In the genomic region with DNA sequence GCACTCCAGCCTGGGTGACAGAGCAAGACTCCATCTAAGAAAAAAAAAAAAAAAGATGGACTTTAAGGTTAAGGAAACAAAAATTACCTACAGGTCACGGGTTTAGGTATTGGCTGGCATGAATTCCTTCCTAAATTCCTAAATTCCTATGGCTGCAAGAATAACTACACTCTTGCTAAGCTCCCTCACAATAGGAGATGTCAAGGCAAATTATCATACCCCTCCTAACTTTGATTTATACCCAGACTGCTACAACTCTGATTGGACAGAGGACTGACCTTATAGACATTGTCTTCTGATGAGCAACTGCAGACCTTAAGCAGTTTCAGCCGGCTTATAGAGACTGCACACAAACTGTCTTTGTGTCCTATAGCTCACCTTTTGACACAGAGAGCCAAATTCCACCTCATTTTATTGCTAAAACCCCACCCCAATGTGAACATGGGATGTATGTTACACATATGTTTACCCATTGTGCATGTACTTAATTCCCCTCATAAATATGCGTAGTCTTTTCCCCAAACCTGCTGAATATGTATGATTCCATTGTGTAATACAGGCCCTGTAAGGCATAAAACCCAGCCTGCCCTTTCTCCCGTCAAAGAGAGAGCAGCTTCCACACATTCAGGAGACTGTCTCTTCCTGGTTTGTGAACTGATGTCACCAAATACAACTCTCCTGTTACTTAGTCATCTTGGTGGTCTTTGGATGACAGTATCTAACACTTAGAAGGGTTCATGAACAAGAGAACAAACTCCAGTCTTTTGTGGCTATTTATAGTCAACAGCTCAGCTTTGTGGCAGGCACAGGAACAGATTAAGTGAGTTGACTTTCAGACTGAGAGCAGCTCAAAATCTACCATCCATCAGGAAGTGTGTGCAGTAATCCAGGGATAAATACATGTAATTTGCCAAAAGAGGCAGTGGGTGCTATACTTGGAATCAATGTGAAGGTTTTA, we compare ENCODE assay signal across 10 cellular contexts. TPM values are rescaled to one million over a fixed set of nuclear protein-coding genes. Genes with fewer than 3 reads are reported as not detected.
DNase-seq lines count a peak whose midpoint lies in the region; ATAC-seq and TF ChIP-seq lines count a peak whose summit lies in the region.
"Had no signal": no experiment of that assay in that cellular context is flagged by ENCODE, and none has a peak within 500 bp of the region (broad histone marks: within the 10 kb centered on the region; RNA-seq: fewer than 3 reads in every experiment).

No MANE protein-coding gene starts in this region.

- no peaks in the 10 kb centered on the region for H3K79me1 ChIP-seq in IMR-90 (ENCODE audit: low read depth in 1 of 2, low read length in 2 of 2)

- H3K14ac ChIP-seq in IMR-90 (replicated peaks; ENCODE audit: low read depth, low read length) = no peak overlapping the region

- no peaks in the 10 kb centered on the region for H3K9me1 ChIP-seq in IMR-90 (ENCODE audit: insufficient read depth, low read length)

- H3K18ac ChIP-seq in IMR-90 (ENCODE audit: low read depth, low read length) = no peak overlapping the region

- intact Hi-C loops in IMR-90 (cut with micrococcal nuclease) = no loop called here

- no peak overlapping the region for H3K4me3 ChIP-seq in IMR-90 (ENCODE audit: insufficient read depth, low read depth, low read length)

- BruUV-seq in IMR-90 (replicated peaks; lab: Mats Ljungman, UMichigan) = no TSS peak

- H2BK15ac ChIP-seq in IMR-90 (ENCODE audit: low read depth, low read length) = no peak overlapping the region

- H3K36me3 ChIP-seq in IMR-90 (ENCODE audit: control insufficient read depth, insufficient read depth, low read length) = no peaks in the 10 kb centered on the region

- H3K36me3 Mint-ChIP-seq in chondrocyte (ENCODE audit: low read depth) = no peaks in the 10 kb centered on the region
- H3K36me3 Mint-ChIP-seq: naive thymus-derived CD4-positive, alpha-beta T cell had no signal

- H3K4me3 Mint-ChIP-seq in chondrocyte (ENCODE audit: unreplicated experiment) = no peak overlapping the region
- H3K4me3 Mint-ChIP-seq: naive thymus-derived CD4-positive, alpha-beta T cell had no signal

- H2AK5ac ChIP-seq in IMR-90 (ENCODE audit: low read depth, low read length) = no peak overlapping the region

- H4K91ac ChIP-seq in IMR-90 (ENCODE audit: insufficient read depth, low read depth, low read length) = no peak overlapping the region

- peak overlapping the region; percentile 82 for H3K27ac Mint-ChIP-seq in chondrocyte (ENCODE audit: unreplicated experiment)

- no peak for TF ChIP-seq POLR2A in IMR-90 (IDR thresholded peaks at IDR 0.05; ENCODE audit: low read depth, low read length)
- TF ChIP-seq POLR2A in GM18505 (IDR thresholded peaks at IDR 0.05; ENCODE audit: borderline replicate concordance, extremely low read depth, insufficient read depth, insufficient read length) = no peak

- peaks cover 12% of the 10 kb centered on the region for H3K27me3 Mint-ChIP-seq in chondrocyte (ENCODE audit: low read depth)

- ATAC-seq in IMR-90 (ENCODE audit: low read depth) = no peak
- no peak for ATAC-seq in GM21367 (IDR thresholded peaks at IDR 0.05; ENCODE audit: unreplicated experiment)
- no peak for ATAC-seq in GM18505 (IDR thresholded peaks at IDR 0.05; ENCODE audit: unreplicated experiment)
- ATAC-seq: naive thymus-derived CD4-positive, alpha-beta T cell had no signal

- dilution Hi-C loops in IMR-90 (cut with HindIII; ENCODE audit: low sequenced_read_pairs, unreplicated experiment) = no loop called here

- no peak overlapping the region for H3K56ac ChIP-seq in IMR-90 (ENCODE audit: extremely low read depth, insufficient read depth, low read length)

- TF ChIP-seq CTCF in IMR-90 (conservative IDR thresholded peaks at IDR 0.05; ENCODE audit: low read depth, low read length) (no peak), chondrocyte (IDR thresholded peaks at IDR 0.05) (no peak)

- H2BK20ac ChIP-seq in IMR-90 (ENCODE audit: low read depth, low read length) = no peak overlapping the region

- no peak overlapping the region for H4K5ac ChIP-seq in IMR-90 (ENCODE audit: low read depth, low read length)

- H2AFZ ChIP-seq in IMR-90 (replicated peaks; ENCODE audit: low read length, poor library complexity) = no peak overlapping the region

- WGBS in IMR-90 (ENCODE audit: extremely low coverage in 2 of 2, insufficient read length in 1 of 2), 2 experiments = no CpG with 5 or more reads among the region's 4 CpGs

- POLR2A ChIA-PET in IMR-90 (lab: Charles Lee; ENCODE audit: unreplicated experiment) = no interaction called here

- H3K9me3 ChIP-seq in IMR-90 (ENCODE audit: control insufficient read depth, insufficient read depth, low read length) = no peaks in the 10 kb centered on the region

- in situ Hi-C loops in IMR-90 (cut with MboI; ENCODE audit: low sequenced_read_pairs) = no loop called here

- H3K4ac ChIP-seq in IMR-90 (ENCODE audit: low read depth, low read length) = no peak overlapping the region

- no peak overlapping the region for H3K4me2 ChIP-seq in IMR-90 (ENCODE audit: low read depth, low read length)

- peaks cover 6% of the 10 kb centered on the region for H3K27me3 ChIP-seq in IMR-90 (ENCODE audit: control insufficient read depth, insufficient read depth, low read length)

- H3K27ac ChIP-seq in IMR-90 (ENCODE audit: insufficient read depth, low read length) = no peak overlapping the region

- H2BK5ac ChIP-seq in IMR-90 (ENCODE audit: low read depth, low read length, poor library complexity, severe bottlenecking) = no peak overlapping the region

- H3K23ac ChIP-seq in IMR-90 (ENCODE audit: low read depth, low read length) = no peak overlapping the region

- no peak for TF ChIP-seq RAD21 in IMR-90 (IDR thresholded peaks at IDR 0.05; ENCODE audit: low read length)

- no peak overlapping the region for H2AK9ac ChIP-seq in IMR-90 (replicated peaks; ENCODE audit: low read depth, low read length, poor library complexity)

- H3K4me1 ChIP-seq in IMR-90 (ENCODE audit: control insufficient read depth, insufficient read depth, low read length) = no peaks in the 10 kb centered on the region

- DNase-seq in A172 (ENCODE audit: low spot score) = peak; percentile 58
- peak; percentile 3 for DNase-seq in IMR-90
- no peak for DNase-seq in chondrocyte (ENCODE audit: low spot score)
- DNase-seq in left kidney (ENCODE audit: low read depth, low spot score) = peak; percentile 5
- no peak for DNase-seq in HPDE6-E6E7 (ENCODE audit: extremely low spot score)
- no peak for DNase-seq in NK-92 (lab: John Stamatoyannopoulos, UW; ENCODE audit: unreplicated experiment)
- DNase-seq: effector memory CD4-positive, alpha-beta T cell; naive thymus-derived CD4-positive, alpha-beta T cell had no signal

- CTCF ChIA-PET in IMR-90 (lab: Yijun Ruan, JAX) = interaction anchor here (0.9 to 1.1 kb wide), 2 partner anchors 12 to 25 kb away, joined by 4 to 5 read pairs; partner anchors contain the start of gene TMC7

- peak overlapping the region in 1 of 2 experiments; percentile 20; a peak in 1 of 4 replicates for H4K8ac ChIP-seq in IMR-90 (ENCODE audit: low read depth in 2 of 2, low read length in 2 of 2)

- H4K20me1 ChIP-seq in IMR-90 (ENCODE audit: insufficient read depth, low read length) = no peaks in the 10 kb centered on the region

- peaks cover 6% of the 10 kb centered on the region for H3K4me1 Mint-ChIP-seq in chondrocyte (ENCODE audit: low read depth)

- H2BK120ac ChIP-seq in IMR-90 (ENCODE audit: low read depth, low read length) = no peak overlapping the region

- no peaks in the 10 kb centered on the region for H3K9me3 Mint-ChIP-seq in chondrocyte (ENCODE audit: low read depth)
- H3K9me3 Mint-ChIP-seq: naive thymus-derived CD4-positive, alpha-beta T cell had no signal

- no peak overlapping the region for H3K9ac ChIP-seq in IMR-90 (ENCODE audit: low read depth, low read length)

TF ChIP-seq in IMR-90, 13 proteins besides CTCF, POLR2A, EP300 and RAD21:
- TF ChIP-seq ELK1 (IDR thresholded peaks at IDR 0.05; ENCODE audit: borderline replicate concordance, low read depth, low read length) (no peak), RCOR1 (IDR thresholded peaks at IDR 0.05; ENCODE audit: insufficient replicate concordance, low read length) (no peak), MAZ (IDR thresholded peaks at IDR 0.05; ENCODE audit: borderline replicate concordance, low read depth, low read length) (no peak), CHD1 (IDR thresholded peaks at IDR 0.05; ENCODE audit: low read depth, low read length) (no peak)

RNA-seq across cellular contexts. Expression of gene TMC7, which starts 24.8 kb away (rescaled TPM):
- 0.84 and 1.2 TPM in 2 replicates for total RNA-seq in A172 (2014; rRNA removed; shearing (Covaris generic))
- total RNA-seq in IMR-90 (2012; rRNA removed) (0.28 and 0.36 TPM in 2 replicates), chondrocyte (1.2 to 1.8 TPM (median 1.6 TPM) in 3 replicates)
- 0.16 and 0.27 TPM in 2 replicates for polyA plus RNA-seq in IMR-90 (2012; rRNA removed)
- 0.05 and 0.11 TPM in 2 replicates for polyA plus RNA-seq in IMR-90 (2012; cell fraction: cytosol; rRNA removed)
- polyA plus RNA-seq in IMR-90 (2012; cell fraction: nucleus; rRNA removed; ENCODE audit: low replicate concordance) = 0.12 and 0.24 TPM in 2 replicates
- polyA plus RNA-seq: naive thymus-derived CD4-positive, alpha-beta T cell had no signal

RNA-seq across cellular contexts. Expression of gene SMG1, which starts 32.7 kb away (rescaled TPM):
- 32.9 and 34.0 TPM in 2 replicates for total RNA-seq in A172 (2014; rRNA removed; shearing (Covaris generic))
- total RNA-seq in IMR-90 (2012; rRNA removed) (53.8 and 55.8 TPM in 2 replicates), chondrocyte (61.3 to 69.6 TPM (median 65.8 TPM) in 3 replicates)
- 11.1 and 13.4 TPM in 2 replicates for polyA plus RNA-seq in IMR-90 (2012; rRNA removed)
- polyA plus RNA-seq in IMR-90 (2012; cell fraction: cytosol; rRNA removed) = 2.4 and 3.5 TPM in 2 replicates
- polyA plus RNA-seq in IMR-90 (2012; cell fraction: nucleus; rRNA removed; ENCODE audit: low replicate concordance) = 5.5 and 29.9 TPM in 2 replicates

Comparison
In these comparisons a context has a peak if more than half of its experiments do, and no peak if none do; other contexts are left out.
1. DNase-seq: peak in A172 (single experiment), IMR-90 (single experiment) and left kidney (single experiment); none in chondrocyte (single experiment), HPDE6-E6E7 (single experiment) and NK-92 (single experiment).